ENCODE assay signal across 8 cellular contexts in the genomic region with DNA sequence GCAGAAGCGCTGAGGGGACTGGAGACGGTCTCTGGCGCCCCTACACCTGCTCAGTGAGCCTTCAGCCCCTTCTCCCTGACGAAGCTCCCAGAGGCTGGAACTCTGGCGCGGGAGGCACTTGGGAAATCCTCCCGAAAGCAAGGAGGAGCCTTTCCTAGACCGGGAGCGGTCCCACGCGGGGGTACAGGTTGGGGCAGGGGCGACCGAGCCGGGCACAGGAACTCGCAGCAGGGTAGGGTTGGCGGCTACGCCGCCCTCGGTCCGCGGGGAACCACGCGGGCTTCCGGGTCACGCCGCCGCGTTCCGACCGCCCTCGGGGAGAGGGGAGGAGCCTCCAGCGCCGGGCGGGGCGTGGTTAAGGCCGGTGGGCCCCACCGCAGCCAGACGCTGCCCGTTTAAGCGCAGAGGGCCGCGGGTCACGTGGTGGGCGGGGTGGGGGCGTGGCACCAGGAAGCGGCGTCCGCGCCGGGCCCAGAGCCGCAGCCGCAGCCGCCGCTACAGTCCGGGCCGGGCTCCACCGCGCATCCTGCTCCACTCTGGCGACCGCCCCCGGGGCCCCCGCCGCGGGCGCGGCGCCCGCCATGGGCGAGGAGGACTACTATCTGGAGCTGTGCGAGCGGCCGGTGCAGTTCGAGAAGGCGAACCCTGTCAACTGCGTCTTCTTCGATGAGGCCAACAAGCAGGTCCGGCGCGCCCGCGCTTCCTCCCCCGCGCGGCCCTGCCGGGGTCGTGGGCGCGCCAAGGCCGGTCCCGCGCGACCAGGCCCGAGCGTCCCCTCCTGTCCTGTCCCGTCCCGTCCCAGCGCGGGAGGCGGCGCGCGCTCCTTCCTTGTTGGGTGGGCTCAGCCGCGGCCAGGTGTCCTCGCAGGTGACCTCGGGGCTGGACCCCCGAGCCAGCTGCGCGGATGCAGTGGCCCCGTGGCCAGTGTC.
DNase-seq lines count a peak whose midpoint lies in the region; ATAC-seq and TF ChIP-seq lines count a peak whose summit lies in the region.

A gene (plus strand): TSS at position 474 of the 929 bp plus-strand sequence. CDS start 108 bp downstream, at position 582.

- peak; percentile 77 for DNase-seq in AG09319 (ENCODE audit: extremely low read depth, low read depth)
- peak; percentile 96 for DNase-seq in NCI-H345 (lab: John Stamatoyannopoulos, UW)
- DNase-seq in activated CD4-positive, CD25-positive, alpha-beta regulatory T cell treated with anti-CD3 and anti-CD28 coated beads, Interleukin-2, amount 50 U/mL, for 16 hours (ENCODE audit: low read depth, low spot score): peak; percentile 93
- peak; percentile 94 for DNase-seq in central memory CD4-positive, alpha-beta T cell
- peak; percentile 96 for DNase-seq in islet precursor cell
- DNase-seq in stimulated activated CD4-positive, alpha-beta T cell treated with anti-CD3 and anti-CD28 coated beads, Interleukin-12 subunit alpha, Interleukin-12 subunit beta, amount 100 ng/mL, for 4 hours: peak; percentile 99

- ATAC-seq in GM18909 (IDR thresholded peaks at IDR 0.05; ENCODE audit: poor library complexity, unreplicated experiment) (peak; percentile 81), HG03159 (IDR thresholded peaks at IDR 0.05; ENCODE audit: unreplicated experiment) (peak; percentile 70)

- no peak for TF ChIP-seq CTCF in AG09319 (IDR thresholded peaks at IDR 0.05; ENCODE audit: low read depth, low read length)

Comparison
In these comparisons a context has a peak if more than half of its experiments do, and no peak if none do; other contexts are left out.
1. Peak in every context shown above with its lines: DNase-seq and ATAC-seq.